8 cellular contexts compared by ENCODE assay signal in the genomic region with DNA sequence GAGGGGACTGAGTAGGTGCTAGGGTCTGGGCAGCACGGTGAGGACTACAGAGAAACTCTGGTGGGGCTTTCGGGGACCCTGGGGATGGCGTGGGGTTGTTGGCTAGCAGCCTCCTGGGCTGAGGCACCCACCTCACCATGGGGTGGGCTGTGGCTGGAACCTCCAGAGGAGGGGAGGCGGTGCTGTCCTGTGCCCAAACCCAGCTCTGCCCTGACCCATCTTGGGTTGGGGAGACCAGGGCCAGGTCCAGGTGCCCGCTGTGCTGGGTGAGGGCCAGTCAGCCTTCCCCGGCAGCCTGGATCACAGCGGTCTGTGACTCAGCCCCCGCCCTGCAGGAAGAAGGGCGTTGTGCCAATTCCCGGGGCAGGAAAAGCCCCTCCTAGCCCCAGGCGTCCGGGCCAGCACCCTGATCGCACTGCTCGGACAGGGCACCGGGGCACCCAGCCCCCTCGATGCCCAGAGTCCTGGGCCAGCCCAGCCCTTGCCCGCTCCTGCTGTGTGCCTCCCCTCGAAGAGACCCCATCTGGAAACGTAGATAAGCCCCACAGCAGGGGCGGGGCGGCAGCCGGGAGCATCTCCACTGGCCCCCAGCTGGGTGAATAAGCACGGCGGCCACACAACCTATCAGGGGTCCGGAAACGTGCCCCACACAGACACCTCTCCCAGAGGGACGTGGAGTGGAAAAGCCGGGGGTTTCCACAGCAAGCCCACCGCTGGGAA. TPM values are rescaled to one million over a fixed set of nuclear protein-coding genes. Genes with fewer than 3 reads are reported as not detected.
DNase-seq lines count a peak whose midpoint lies in the region; ATAC-seq and TF ChIP-seq lines count a peak whose summit lies in the region.

No MANE protein-coding gene starts in this region.

- no peak overlapping the region for H3K27ac Mint-ChIP-seq in stimulated activated naive CD8-positive, alpha-beta T cell treated with anti-CD3 and anti-CD28 coated beads, Interleukin-15, amount 100 ng/mL, for 72 hours

- intact Hi-C loops in esophagus squamous epithelium (cut with DNase I): no loop called here

- TF ChIP-seq CTCF in C4-2B (conservative IDR thresholded peaks at IDR 0.05) (no peak), esophagus squamous epithelium (IDR thresholded peaks at IDR 0.05) (no peak), osteoblast (IDR thresholded peaks at IDR 0.05; ENCODE audit: extremely low read depth, low read depth, low read length) (no peak)

- no peak for ATAC-seq in stimulated activated naive CD8-positive, alpha-beta T cell treated with anti-CD3 and anti-CD28 coated beads, Interleukin-15, amount 100 ng/mL, for 72 hours
- no peak for ATAC-seq in HG03095 (IDR thresholded peaks at IDR 0.05; ENCODE audit: unreplicated experiment)

- DNase-seq in SJCRH30 (peak; percentile 88), esophagus squamous epithelium (lab: John Stamatoyannopoulos, UW) (no peak), osteoblast (ENCODE audit: insufficient read length, low spot score, missing footprints) (peak; percentile 99), putamen (ENCODE audit: low spot score) (no peak)
- DNase-seq in stimulated activated naive CD8-positive, alpha-beta T cell treated with anti-CD3 and anti-CD28 coated beads, Interleukin-15, amount 100 ng/mL, for 72 hours: no peak
- no peak for DNase-seq in stimulated activated naive CD4-positive, alpha-beta T cell treated with Interleukin-2 at 50 U/mL for 16 hours (lab: John Stamatoyannopoulos, UW)

- no peaks in the 10 kb centered on the region for H4K20me1 ChIP-seq in osteoblast (ENCODE audit: insufficient read depth, low read length)

- no peaks in the 10 kb centered on the region for H3K9me3 Mint-ChIP-seq in stimulated activated naive CD8-positive, alpha-beta T cell treated with anti-CD3 and anti-CD28 coated beads, Interleukin-15, amount 100 ng/mL, for 72 hours

- peak overlapping the region; percentile 38 for H3K4me3 ChIP-seq in SJCRH30
- H3K4me3 ChIP-seq in esophagus squamous epithelium: peak overlapping the region in 3 of 4 donors; percentile 0 to 43 (median 18)
- H3K4me3 ChIP-seq in osteoblast (ENCODE audit: insufficient read depth, low read length): no peak overlapping the region

- peak overlapping the region; percentile 67 for H3K4me2 ChIP-seq in osteoblast (ENCODE audit: insufficient read depth, low read length)

- no peaks in the 10 kb centered on the region for H3K4me1 Mint-ChIP-seq in stimulated activated naive CD8-positive, alpha-beta T cell treated with anti-CD3 and anti-CD28 coated beads, Interleukin-15, amount 100 ng/mL, for 72 hours

- H3K36me3 ChIP-seq in SJCRH30: no peaks in the 10 kb centered on the region; the same call in 1 of the 2 replicates
- peaks cover 0 to 13% (median 0%) of the 10 kb centered on the region in 3 donors for H3K36me3 ChIP-seq in esophagus squamous epithelium
- H3K36me3 ChIP-seq in osteoblast (ENCODE audit: insufficient read depth, low read length): no peaks in the 10 kb centered on the region

- 50 to 57% methylated on average over 3 to 4 of the region's 29 CpGs for WGBS in esophagus squamous epithelium, 2 donors

- no peaks in the 10 kb centered on the region for H3K9me3 ChIP-seq in SJCRH30 (replicated peaks)
- H3K9me3 ChIP-seq in esophagus squamous epithelium: no peaks in the 10 kb centered on the region
- H3K9me3 ChIP-seq in osteoblast (ENCODE audit: low read depth, low read length): no peaks in the 10 kb centered on the region

- peak overlapping the region; percentile 98 for H3K27ac ChIP-seq in C4-2B
- peak overlapping the region; percentile 59 for H3K27ac ChIP-seq in SJCRH30
- H3K27ac ChIP-seq in esophagus squamous epithelium: peak overlapping the region; percentile 91 to 93 (median 92)
- H3K27ac ChIP-seq in osteoblast (ENCODE audit: low read depth, low read length): no peak overlapping the region

- peaks cover 15% of the 10 kb centered on the region for H3K27me3 Mint-ChIP-seq in stimulated activated naive CD8-positive, alpha-beta T cell treated with anti-CD3 and anti-CD28 coated beads, Interleukin-15, amount 100 ng/mL, for 72 hours

- no peak for TF ChIP-seq POLR2A in esophagus squamous epithelium (IDR thresholded peaks at IDR 0.05)

- H3K27me3 ChIP-seq in SJCRH30 (no peaks in the 10 kb centered on the region), esophagus squamous epithelium (no peaks in the 10 kb centered on the region), osteoblast (ENCODE audit: insufficient read depth, low read length) (no peaks in the 10 kb centered on the region)

- no peak overlapping the region for H3K4me3 Mint-ChIP-seq in stimulated activated naive CD8-positive, alpha-beta T cell treated with anti-CD3 and anti-CD28 coated beads, Interleukin-15, amount 100 ng/mL, for 72 hours

- no peaks in the 10 kb centered on the region for H3K79me2 ChIP-seq in osteoblast (ENCODE audit: insufficient read depth, low read length)

- peaks cover 67% of the 10 kb centered on the region for H3K4me1 ChIP-seq in SJCRH30
- peaks cover 91 to 99% (median 96%) of the 10 kb centered on the region in 3 donors for H3K4me1 ChIP-seq in esophagus squamous epithelium
- H3K4me1 ChIP-seq in osteoblast (ENCODE audit: insufficient read depth, low read length): peaks cover 34% of the 10 kb centered on the region

- no peak overlapping the region for H2AFZ ChIP-seq in osteoblast (ENCODE audit: low read length)

RNA-seq across cellular contexts. Expression of gene LAMA5, which starts 10.0 kb away (rescaled TPM):
- total RNA-seq in SJCRH30 (2014; rRNA removed; shearing (Covaris generic)): 37.3 and 43.8 TPM in 2 replicates
- total RNA-seq in esophagus squamous epithelium: 100 to 1,000 TPM in 2 of 4 donors, 10 to 100 TPM in 2; 60.4 to 127 (median 98.9) TPM
- 0.88 and 2.2 TPM in 2 replicates for total RNA-seq in osteoblast

RNA-seq across cellular contexts. Expression of gene RPS21, which starts 29.8 kb away (rescaled TPM):
- 3,142 and 3,675 TPM in 2 replicates for total RNA-seq in SJCRH30 (2014; rRNA removed; shearing (Covaris generic))
- 1,000 to 10,000 TPM in 3 of 4 donors, 100 to 1,000 TPM in 1; 819 to 3,701 (median 3,102) TPM for total RNA-seq in esophagus squamous epithelium
- 460 and 508 TPM in 2 replicates for total RNA-seq in osteoblast

RNA-seq across cellular contexts. Expression of gene CABLES2, which starts 50.0 kb away (rescaled TPM):
- 12.9 and 13.0 TPM in 2 replicates for total RNA-seq in SJCRH30 (2014; rRNA removed; shearing (Covaris generic))
- 1 to 10 TPM; 2.0 to 3.8 (median 2.2) TPM for total RNA-seq in esophagus squamous epithelium
- 1.8 TPM in 2 replicates for total RNA-seq in osteoblast

RNA-seq across cellular contexts. Expression of gene ADRM1, which starts 54.3 kb away (rescaled TPM):
- total RNA-seq in SJCRH30 (2014; rRNA removed; shearing (Covaris generic)): 160 and 174 TPM in 2 replicates
- 100 to 1,000 TPM; 126 to 173 (median 133) TPM for total RNA-seq in esophagus squamous epithelium
- 93.1 and 103 TPM in 2 replicates for total RNA-seq in osteoblast

Comparison
In these comparisons a context has a peak if more than half of its experiments do, and no peak if none do; other contexts are left out.
1. DNase-seq: peak in SJCRH30 (2 of 2) and osteoblast (single experiment); none in esophagus squamous epithelium (single experiment), stimulated activated naive CD8-positive, alpha-beta T cell treated with anti-CD3 and anti-CD28 coated beads, Interleukin-15, amount 100 ng/mL, for 72 hours (0 of 2), stimulated activated naive CD4-positive, alpha-beta T cell treated with Interleukin-2 at 50 U/mL for 16 hours (single experiment) and putamen (single experiment).
2. RNA of gene LAMA5, which starts 10.0 kb away (total RNA-seq): 60.4 to 127 TPM in esophagus squamous epithelium and 37.3 to 43.8 TPM in SJCRH30; 0.88 to 2.2 TPM in osteoblast; every median in the first group is over 10 times any median in the second.